In genomic region chr4:3385719-3386440, GRCh38 we compare ENCODE assay signal across 10 cellular contexts. TPM values are rescaled to one million over a fixed set of nuclear protein-coding genes. Genes with fewer than 3 reads are reported as not detected.
A peak's percentile ranks its signal among the peaks of the same experiment; 100 is the strongest.
DNase-seq lines count a peak whose midpoint lies in the region; ATAC-seq and TF ChIP-seq lines count a peak whose summit lies in the region.
"Had no signal": no experiment of that assay in that cellular context is flagged by ENCODE, and none has a peak within 500 bp of the region (broad histone marks: within the 10 kb centered on the region; RNA-seq: fewer than 3 reads in every experiment).

No MANE protein-coding gene starts in this region.

- no peaks in the 10 kb centered on the region for H3K79me1 ChIP-seq in trophoblast cell (ENCODE audit: low read length)

- peak overlapping the region in 2 of 4 donors; percentile 26 to 37 for H3K4me3 ChIP-seq in esophagus muscularis mucosa
- H3K4me3 ChIP-seq in trophoblast cell (ENCODE audit: low read depth, low read length), result no peak overlapping the region

- peak overlapping the region; percentile 1 for H2AK5ac ChIP-seq in trophoblast cell (ENCODE audit: low read length)

- peak overlapping the region; percentile 21 for H4K91ac ChIP-seq in trophoblast cell (ENCODE audit: low read depth, low read length)

- no peak overlapping the region for H2BK5ac ChIP-seq in trophoblast cell (ENCODE audit: low read depth, low read length, poor library complexity)

- no peak overlapping the region for H2BK12ac ChIP-seq in trophoblast cell (ENCODE audit: low read length)

- H3K4ac ChIP-seq in trophoblast cell (ENCODE audit: low read depth, low read length), result no peak overlapping the region

- DNase-seq in stimulated activated naive CD8-positive, alpha-beta T cell treated with anti-CD3 and anti-CD28 coated beads, Interleukin-15, amount 100 ng/mL, for 72 hours, result no peak
- DNase-seq in stimulated activated naive CD8-positive, alpha-beta T cell treated with anti-CD3 and anti-CD28 coated beads, Interleukin-15, Interleukin-2, amounts not matched to agents 100 U/mL and 50 U/mL, for 24 hours, result no peak
- DNase-seq in esophagus muscularis mucosa (ENCODE audit: extremely low spot score), result no peak
- DNase-seq in trophoblast cell, result no peak
- no peak for DNase-seq in NCI-H1105 (lab: John Stamatoyannopoulos, UW)
- DNase-seq in UCSD-AML1 (lab: John Stamatoyannopoulos, UW; ENCODE audit: unreplicated experiment), result no peak
- no peak for DNase-seq in NCI-H128 (lab: John Stamatoyannopoulos, UW; ENCODE audit: unreplicated experiment)

- H3K79me2 ChIP-seq in trophoblast cell (ENCODE audit: control insufficient read depth, insufficient read depth, low read length, poor library complexity), result peaks cover 1% of the 10 kb centered on the region

- H3K27me3 ChIP-seq in esophagus muscularis mucosa (no peaks in the 10 kb centered on the region), trophoblast cell (ENCODE audit: insufficient read depth, low read length) (no peaks in the 10 kb centered on the region)

- H3K9me3 ChIP-seq in esophagus muscularis mucosa (no peaks in the 10 kb centered on the region), trophoblast cell (ENCODE audit: insufficient read depth, low read depth, low read length) (no peaks in the 10 kb centered on the region)

- TF ChIP-seq EP300 in esophagus muscularis mucosa (IDR thresholded peaks at IDR 0.05), result no peak

- H3K4me3 Mint-ChIP-seq in stimulated activated naive CD8-positive, alpha-beta T cell treated with anti-CD3 and anti-CD28 coated beads, Interleukin-15, amount 100 ng/mL, for 72 hours, result peak overlapping the region in 1 of 2 donors; percentile 67

- peak overlapping the region; percentile 35 for H2BK120ac ChIP-seq in trophoblast cell (ENCODE audit: insufficient read depth, low read length, poor library complexity)

- H3K4me1 ChIP-seq in esophagus muscularis mucosa (peaks cover 22 to 48% (median 43%) of the 10 kb centered on the region in 4 donors), trophoblast cell (ENCODE audit: control insufficient read depth in 1 of 2, insufficient read depth in 2 of 2, low read length in 2 of 2) (peaks cover 9 to 21% of the 10 kb centered on the region in 2 experiments)

- peak overlapping the region; percentile 1 for H3K14ac ChIP-seq in trophoblast cell (ENCODE audit: low read length)

- TF ChIP-seq POLR2A in esophagus muscularis mucosa (IDR thresholded peaks at IDR 0.05; ENCODE audit: low read depth), result no peak

- no peak overlapping the region for H4K12ac ChIP-seq in trophoblast cell (ENCODE audit: low read depth, low read length)

- intact Hi-C loops in esophagus muscularis mucosa (cut with DNase I), result no loop called here

- H3K36me3 ChIP-seq in esophagus muscularis mucosa (no peaks in the 10 kb centered on the region), trophoblast cell (ENCODE audit: control insufficient read depth in 1 of 2, insufficient read depth in 2 of 2, low read length in 2 of 2) (no peaks in the 10 kb centered on the region)

- no peak overlapping the region for H3K4me2 ChIP-seq in trophoblast cell (ENCODE audit: low read length)

- H3K9me3 Mint-ChIP-seq in stimulated activated naive CD8-positive, alpha-beta T cell treated with anti-CD3 and anti-CD28 coated beads, Interleukin-15, amount 100 ng/mL, for 72 hours, result peaks cover 6 to 8% of the 10 kb centered on the region in 2 donors

- H3K23ac ChIP-seq in trophoblast cell (ENCODE audit: low read length), result no peak overlapping the region

- peaks cover 28% of the 10 kb centered on the region for H3K27me3 Mint-ChIP-seq in stimulated activated naive CD8-positive, alpha-beta T cell treated with anti-CD3 and anti-CD28 coated beads, Interleukin-15, amount 100 ng/mL, for 72 hours

- no peak for TF ChIP-seq CTCF in esophagus muscularis mucosa (IDR thresholded peaks at IDR 0.05)

- H4K8ac ChIP-seq in trophoblast cell (ENCODE audit: low read depth, low read length), result peak overlapping the region; percentile 1

- H2AFZ ChIP-seq in trophoblast cell (ENCODE audit: insufficient read depth, low read length, poor library complexity), result no peak overlapping the region

- peak overlapping the region; percentile 79 to 97 for H3K27ac Mint-ChIP-seq in stimulated activated naive CD8-positive, alpha-beta T cell treated with anti-CD3 and anti-CD28 coated beads, Interleukin-15, amount 100 ng/mL, for 72 hours

- H3K4me1 Mint-ChIP-seq in stimulated activated naive CD8-positive, alpha-beta T cell treated with anti-CD3 and anti-CD28 coated beads, Interleukin-15, amount 100 ng/mL, for 72 hours, result peaks cover 31% of the 10 kb centered on the region

- peak; percentile 48 for ATAC-seq in stimulated activated naive CD8-positive, alpha-beta T cell treated with anti-CD3 and anti-CD28 coated beads, Interleukin-15, amount 100 ng/mL, for 72 hours
- ATAC-seq in stimulated activated naive CD8-positive, alpha-beta T cell treated with anti-CD3 and anti-CD28 coated beads, Interleukin-15, Interleukin-2, amounts not matched to agents 100 U/mL and 50 U/mL, for 24 hours, result no peak
- no peak for ATAC-seq in HG03439 (IDR thresholded peaks at IDR 0.05; ENCODE audit: unreplicated experiment)

- H3K18ac ChIP-seq in trophoblast cell (ENCODE audit: low read length), result peak overlapping the region; percentile 0

- H3K9ac ChIP-seq in trophoblast cell (ENCODE audit: low read length), result no peak overlapping the region

- H3K27ac ChIP-seq in esophagus muscularis mucosa (replicated peaks in 1 of 4) (peak overlapping the region; percentile 15 to 73 (median 62)), trophoblast cell (ENCODE audit: low read depth, low read length) (no peak overlapping the region)

- 90% methylated on average over 18 of the region's 22 CpGs for WGBS in esophagus muscularis mucosa
- no CpG with 5 or more reads among the region's 22 CpGs for WGBS in trophoblast cell (ENCODE audit: extremely low coverage, insufficient coverage, insufficient read length)

RNA-seq across cellular contexts. Expression of gene HGFAC, which starts 55.9 kb away (rescaled TPM):
- total RNA-seq in esophagus muscularis mucosa, result 1 to 10 TPM in 1 of 4 donors, under 1 TPM in 1, not detected in 2; 0.52 to 2.3 TPM
- 0.40 and 0.51 TPM in 2 replicates for polyA plus RNA-seq in trophoblast cell (2013)
- total RNA-seq: HT1080, subcutaneous adipose tissue had no signal
